ENCODE assay signal across 7 cellular contexts in genomic region chr18:45304558-45304957, GRCh38.
"Had no signal": no experiment of that assay in that cellular context is flagged by ENCODE, and none has a peak within 500 bp of the region (broad histone marks: within the 10 kb centered on the region; RNA-seq: fewer than 3 reads in every experiment).

No MANE protein-coding gene starts in this region.

- H3K27ac ChIP-seq: HL-60 had no signal

- DNase-seq: GOT3, H7, HFFc6, IMR-90 had no signal

- H3K27ac Mint-ChIP-seq: HFFc6 had no signal

- ATAC-seq: HCT116 had no signal

- H3K4me3 ChIP-seq: HAP-1 had no signal

- H3K36me3 ChIP-seq: HAP-1 had no signal

- H3K4me3 Mint-ChIP-seq: HFFc6 had no signal

- H3K9me3 Mint-ChIP-seq: HFFc6 had no signal

- H3K9me3 ChIP-seq: HAP-1 had no signal

- H3K4me1 ChIP-seq: HAP-1 had no signal
